ENCODE assay signal across 8 cellular contexts in the genomic region with DNA sequence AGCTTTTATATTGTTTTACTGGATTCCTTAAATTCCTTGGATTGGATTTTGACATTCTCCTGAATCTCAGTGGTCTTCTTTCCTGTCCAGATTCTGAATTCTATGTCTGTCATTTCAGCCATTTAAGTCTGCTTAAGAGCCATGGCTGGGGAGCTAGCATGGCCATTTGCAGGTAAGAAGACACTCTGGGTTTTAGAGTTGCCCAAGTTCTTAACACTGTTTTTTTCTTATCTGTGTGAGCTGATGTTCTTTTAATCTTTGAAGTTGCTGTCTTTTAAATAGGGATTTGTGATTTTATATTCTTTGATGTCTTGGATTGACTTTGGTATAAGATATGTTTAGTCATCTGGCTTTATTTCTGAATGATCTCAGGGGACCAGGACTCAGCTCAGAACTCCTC.
"Had no signal": no experiment of that assay in that cellular context is flagged by ENCODE, and none has a peak within 500 bp of the region (broad histone marks: within the 10 kb centered on the region; RNA-seq: fewer than 3 reads in every experiment).

No MANE protein-coding gene starts in this region.

- ATAC-seq: GM12878 had no signal

- H3K4me3 ChIP-seq: GM12878 had no signal

- FAIRE-seq: G401.6, GM12878, GM12891, GM12892, GM18507, GM19239 had no signal

- DNase-seq: GDM1, GF-D8 had no signal
